8 cellular contexts compared by ENCODE assay signal in genomic region chr9:135908334-135909204, GRCh38. TPM values are rescaled to one million over a fixed set of nuclear protein-coding genes. Genes with fewer than 3 reads are reported as not detected.
DNase-seq lines count a peak whose midpoint lies in the region; ATAC-seq, FAIRE-seq and TF ChIP-seq lines count a peak whose summit lies in the region.

No MANE protein-coding gene starts in this region.

- peaks cover 2% of the 10 kb centered on the region for H3K9me1 ChIP-seq in keratinocyte (ENCODE audit: control insufficient read depth, extremely low read depth, insufficient read depth, low read length)

- H3K27me3 ChIP-seq in CD4-positive, CD25-positive, alpha-beta regulatory T cell (ENCODE audit: control insufficient read depth, insufficient read depth, low read length) = no peaks in the 10 kb centered on the region
- H3K27me3 ChIP-seq in keratinocyte (ENCODE audit: control insufficient read depth, extremely low read depth, insufficient read depth, low read length) = no peaks in the 10 kb centered on the region
- H3K27me3 ChIP-seq in thoracic aorta (replicated peaks; ENCODE audit: insufficient read depth) = no peaks in the 10 kb centered on the region

- H3K79me2 ChIP-seq in keratinocyte (ENCODE audit: control insufficient read depth, insufficient read depth, low read length) = peaks cover 27% of the 10 kb centered on the region

- peak overlapping the region; percentile 54 for H3K4me3 ChIP-seq in CD4-positive, CD25-positive, alpha-beta regulatory T cell (ENCODE audit: low read depth, low read length)
- H3K4me3 ChIP-seq in keratinocyte (ENCODE audit: control insufficient read depth in 2 of 3, extremely low read depth in 1 of 3, insufficient read depth in 2 of 3, low read depth in 1 of 3, low read length in 3 of 3) (peak overlapping the region; percentile 66 to 73 (median 69)), thoracic aorta (peak overlapping the region; percentile 78)

- peaks cover 36% of the 10 kb centered on the region for H3K4me1 ChIP-seq in CD4-positive, CD25-positive, alpha-beta regulatory T cell (ENCODE audit: control insufficient read depth, insufficient read depth, low read length, poor library complexity, severe bottlenecking)
- H3K4me1 ChIP-seq in keratinocyte (ENCODE audit: control insufficient read depth, extremely low read depth, insufficient read depth, low read length) (peaks cover 34% of the 10 kb centered on the region), thoracic aorta (ENCODE audit: control insufficient read depth in 1 of 2, low read depth in 2 of 2) (peaks cover 24 to 35% of the 10 kb centered on the region in 2 donors)

- H3K9ac ChIP-seq in keratinocyte (ENCODE audit: control insufficient read depth, extremely low read depth, insufficient read depth, low read length) = peak overlapping the region; percentile 61

- peaks cover 0 to 6% of the 10 kb centered on the region in 2 experiments for H3K9me3 ChIP-seq in CD4-positive, CD25-positive, alpha-beta regulatory T cell (ENCODE audit: control insufficient read depth in 2 of 2, low read length in 2 of 2)
- H3K9me3 ChIP-seq in keratinocyte (ENCODE audit: control insufficient read depth, low read depth, low read length) (peaks cover under 1% of the 10 kb centered on the region), thoracic aorta (peaks cover 6% of the 10 kb centered on the region)

- peak overlapping the region; percentile 70 for H3K4me2 ChIP-seq in keratinocyte (ENCODE audit: control insufficient read depth, extremely low read depth, insufficient read depth, low read depth, low read length)

- H3K4me1 Mint-ChIP-seq in CD4-positive, CD25-positive, alpha-beta regulatory T cell = peaks cover 33 to 65% (median 41%) of the 10 kb centered on the region in 4 donors
- peaks cover 33% of the 10 kb centered on the region for H3K4me1 Mint-ChIP-seq in activated naive CD8-positive, alpha-beta T cell treated with anti-CD3 and anti-CD28 coated beads for 36 hours

- H3K27ac ChIP-seq in CD4-positive, CD25-positive, alpha-beta regulatory T cell (ENCODE audit: insufficient read depth, low read length, poor library complexity, severe bottlenecking) = peak overlapping the region; percentile 74
- H3K27ac ChIP-seq in keratinocyte (ENCODE audit: control insufficient read depth, insufficient read depth, low read length) (peak overlapping the region; percentile 15), thoracic aorta (no peak overlapping the region)

- no peak for TF ChIP-seq CTCF in keratinocyte (optimal IDR thresholded peaks at IDR 0.05 in 1 of 3, IDR thresholded peaks at IDR 0.05 in 1 of 3, conservative IDR thresholded peaks at IDR 0.05 in 1 of 3; ENCODE audit: extremely low read depth in 1 of 3, insufficient read depth in 2 of 3, low read length in 3 of 3)
- TF ChIP-seq CTCF in thoracic aorta (IDR thresholded peaks at IDR 0.05) = no peak

- peaks cover 27% of the 10 kb centered on the region for H3K36me3 Mint-ChIP-seq in CD4-positive, CD25-positive, alpha-beta regulatory T cell
- H3K36me3 Mint-ChIP-seq in activated naive CD8-positive, alpha-beta T cell treated with anti-CD3 and anti-CD28 coated beads for 36 hours = peaks cover 62% of the 10 kb centered on the region

- H4K20me1 ChIP-seq in keratinocyte (ENCODE audit: control insufficient read depth, extremely low read depth, insufficient read depth, low read length) = no peaks in the 10 kb centered on the region

- peak in 1 of 3 donors; percentile 22 for DNase-seq in CD4-positive, CD25-positive, alpha-beta regulatory T cell
- peak; percentile 24 for DNase-seq in activated naive CD8-positive, alpha-beta T cell treated with anti-CD3 and anti-CD28 coated beads for 36 hours
- no peak for DNase-seq in keratinocyte (ENCODE audit: low read depth, low spot score)
- DNase-seq in thoracic aorta (ENCODE audit: low spot score) = no peak
- DNase-seq in foreskin melanocyte = no peak

- H3K36me3 ChIP-seq in CD4-positive, CD25-positive, alpha-beta regulatory T cell (ENCODE audit: control insufficient read depth, insufficient read depth, low read length) = peaks cover 11% of the 10 kb centered on the region
- peaks cover 22 to 25% of the 10 kb centered on the region in 2 experiments for H3K36me3 ChIP-seq in keratinocyte (ENCODE audit: control insufficient read depth in 2 of 2, extremely low read depth in 1 of 2, insufficient read depth in 2 of 2, low read length in 2 of 2)
- H3K36me3 ChIP-seq in thoracic aorta = peaks cover 7% of the 10 kb centered on the region

- H3K4me3 Mint-ChIP-seq in CD4-positive, CD25-positive, alpha-beta regulatory T cell = peak overlapping the region; percentile 84 to 94 (median 86)
- peak overlapping the region; percentile 81 for H3K4me3 Mint-ChIP-seq in activated naive CD8-positive, alpha-beta T cell treated with anti-CD3 and anti-CD28 coated beads for 36 hours

- H3K9me3 Mint-ChIP-seq in CD4-positive, CD25-positive, alpha-beta regulatory T cell = peaks cover 0 to 13% (median 1%) of the 10 kb centered on the region in 7 donors
- peaks cover 8% of the 10 kb centered on the region for H3K9me3 Mint-ChIP-seq in activated naive CD8-positive, alpha-beta T cell treated with anti-CD3 and anti-CD28 coated beads for 36 hours

- dilution Hi-C loops in keratinocyte (cut with MboI; ENCODE audit: extremely low pct_ligation_motif_present, low sequenced_read_pairs) = no loop called here

- FAIRE-seq in keratinocyte (lab: Jason Lieb, UNC) = no peak

- ATAC-seq in CD4-positive, CD25-positive, alpha-beta regulatory T cell (ENCODE audit: low read depth in 2 of 2) = no peak
- peak; percentile 4 for ATAC-seq in HG03025 (IDR thresholded peaks at IDR 0.05; ENCODE audit: low FRiP score, unreplicated experiment)
- no peak for ATAC-seq in thoracic aorta (ENCODE audit: insufficient number of reproducible peaks, low FRiP score, low read depth)
- no peak for ATAC-seq in HG02970 (IDR thresholded peaks at IDR 0.05; ENCODE audit: low FRiP score, unreplicated experiment)
- ATAC-seq in HG02642 (IDR thresholded peaks at IDR 0.05; ENCODE audit: poor library complexity, unreplicated experiment) = no peak

- peak overlapping the region; percentile 59 for H2AFZ ChIP-seq in keratinocyte (ENCODE audit: control insufficient read depth, low read length)

- peak overlapping the region; percentile 82 to 92 (median 84) for H3K27ac Mint-ChIP-seq in CD4-positive, CD25-positive, alpha-beta regulatory T cell
- H3K27ac Mint-ChIP-seq in activated naive CD8-positive, alpha-beta T cell treated with anti-CD3 and anti-CD28 coated beads for 36 hours = peak overlapping the region; percentile 18

- no peaks in the 10 kb centered on the region for H3K27me3 Mint-ChIP-seq in CD4-positive, CD25-positive, alpha-beta regulatory T cell
- H3K27me3 Mint-ChIP-seq in activated naive CD8-positive, alpha-beta T cell treated with anti-CD3 and anti-CD28 coated beads for 36 hours = no peaks in the 10 kb centered on the region

RNA-seq across cellular contexts. Expression of gene CAMSAP1, which starts 1.2 kb away (rescaled TPM):
- 31.6 TPM for total RNA-seq in CD4-positive, CD25-positive, alpha-beta regulatory T cell
- 1 to 10 TPM in 3 of 4 donors, under 1 TPM in 1; 0.67 to 2.2 (median 1.8) TPM for polyA plus RNA-seq in CD4-positive, CD25-positive, alpha-beta regulatory T cell
- total RNA-seq in activated naive CD8-positive, alpha-beta T cell treated with anti-CD3 and anti-CD28 coated beads for 36 hours = 10 to 100 TPM; 19.9 to 21.8 TPM
- polyA plus RNA-seq in keratinocyte = 5.0 to 8.3 TPM (median 6.0 TPM) in 3 replicates
- 6.7 TPM for polyA plus RNA-seq in keratinocyte (2011; ENCODE audit: low read depth)
- polyA plus RNA-seq in keratinocyte (2011; cell fraction: cytosol; rRNA removed) = 5.4 and 5.5 TPM in 2 replicates
- 12.0 and 12.2 TPM in 2 replicates for polyA plus RNA-seq in keratinocyte (2011; cell fraction: nucleus; rRNA removed)
- 10.2 and 10.7 TPM in 2 replicates for polyA plus RNA-seq in keratinocyte (2012; ENCODE audit: low replicate concordance)
- 11.7 to 20.7 TPM (median 17.3 TPM) in 3 replicates for polyA minus RNA-seq in keratinocyte
- polyA minus RNA-seq in keratinocyte (2011; cell fraction: cytosol; rRNA and poly(A)+ RNA removed) = 43.2 TPM
- polyA minus RNA-seq in keratinocyte (2011; cell fraction: nucleus; rRNA and poly(A)+ RNA removed) = 12.7 and 14.0 TPM in 2 replicates
- total RNA-seq in thoracic aorta = 10 to 100 TPM; 19.1 to 20.2 TPM

RNA-seq across cellular contexts. Expression of gene UBAC1, which starts 52.6 kb away (rescaled TPM):
- total RNA-seq in CD4-positive, CD25-positive, alpha-beta regulatory T cell = 23.8 TPM
- 10 to 100 TPM; 17.8 to 27.7 (median 23.4) TPM for polyA plus RNA-seq in CD4-positive, CD25-positive, alpha-beta regulatory T cell
- total RNA-seq in activated naive CD8-positive, alpha-beta T cell treated with anti-CD3 and anti-CD28 coated beads for 36 hours = 10 to 100 TPM; 30.0 to 32.6 TPM
- 37.8 to 55.9 TPM (median 50.7 TPM) in 3 replicates for polyA plus RNA-seq in keratinocyte
- polyA plus RNA-seq in keratinocyte (2011; ENCODE audit: low read depth) = 80.6 TPM
- 39.5 and 50.0 TPM in 2 replicates for polyA plus RNA-seq in keratinocyte (2011; cell fraction: cytosol; rRNA removed)
- polyA plus RNA-seq in keratinocyte (2011; cell fraction: nucleus; rRNA removed) = 36.5 and 39.7 TPM in 2 replicates
- polyA plus RNA-seq in keratinocyte (2012; ENCODE audit: low replicate concordance) = 26.0 and 32.9 TPM in 2 replicates
- polyA minus RNA-seq in keratinocyte = 28.3 to 36.6 TPM (median 33.5 TPM) in 3 replicates
- polyA minus RNA-seq in keratinocyte (2011; cell fraction: cytosol; rRNA and poly(A)+ RNA removed) = 32.4 TPM
- polyA minus RNA-seq in keratinocyte (2011; cell fraction: nucleus; rRNA and poly(A)+ RNA removed) = 8.9 and 11.3 TPM in 2 replicates
- 10 to 100 TPM; 37.9 to 39.3 TPM for total RNA-seq in thoracic aorta

Comparison
In these comparisons a context has a peak if more than half of its experiments do, and no peak if none do; other contexts are left out.
1. H3K27ac ChIP-seq: peak in CD4-positive, CD25-positive, alpha-beta regulatory T cell (single experiment) and keratinocyte (single experiment); none in thoracic aorta (0 of 2).
2. Peak in every context shown above with its lines, with median percentiles within 50 percentile points of each other: H3K4me3 ChIP-seq.